Comparison of ENCODE assay signal across 1 cellular context in the genomic region with DNA sequence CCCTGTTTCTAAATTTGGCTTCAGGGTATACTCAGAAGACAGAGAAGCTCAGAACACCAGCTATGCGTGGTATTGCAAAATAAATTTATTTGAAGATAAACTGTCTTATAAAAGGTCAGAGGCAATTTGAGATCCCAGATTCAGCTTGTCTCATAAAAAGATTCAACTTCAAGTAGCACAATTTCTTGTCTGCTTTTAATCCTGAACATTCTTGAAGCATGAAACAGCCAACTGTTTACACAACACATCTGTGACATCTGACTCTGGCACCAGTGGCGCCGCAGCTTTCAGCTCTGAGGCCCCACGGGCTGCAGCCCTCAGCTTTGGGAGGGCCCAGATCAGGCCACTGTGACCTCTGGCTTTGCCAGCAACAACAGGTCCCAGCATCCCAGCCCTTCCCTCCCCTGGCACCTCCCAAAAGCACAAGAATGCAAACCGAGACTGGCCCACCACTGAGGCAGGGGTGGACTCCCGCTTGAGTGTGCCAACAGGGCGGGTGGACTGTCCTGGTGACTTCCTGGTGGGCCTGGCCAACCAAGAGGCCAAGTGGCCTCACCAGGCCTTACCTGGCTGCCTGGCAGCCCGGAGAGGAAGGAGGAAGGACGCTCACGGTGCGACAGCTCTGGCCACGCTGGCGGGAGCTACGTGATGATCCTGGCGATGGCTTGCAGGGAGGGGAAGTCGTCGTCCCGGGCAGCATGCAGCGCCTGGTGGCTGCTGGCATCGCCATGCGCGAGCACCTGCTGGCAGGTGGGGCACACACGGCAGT.
TF ChIP-seq lines count a peak whose summit lies in the region.

No MANE protein-coding gene starts in this region.

TF ChIP-seq in GM12878, 131 proteins besides CTCF, POLR2A, EP300 and RAD21:
- TF ChIP-seq YY1 (IDR thresholded peaks at IDR 0.05; ENCODE audit: low read depth, low read length) (no peak), SIX5 (IDR thresholded peaks at IDR 0.05; ENCODE audit: low read depth, low read length, severe bottlenecking) (no peak), TCF3 (IDR thresholded peaks at IDR 0.05; ENCODE audit: borderline replicate concordance, insufficient read depth, low read depth, low read length) (no peak), RAD51 (IDR thresholded peaks at IDR 0.05) (no peak), PAX8 (IDR thresholded peaks at IDR 0.05) (no peak), POLR2AphosphoS5 (IDR thresholded peaks at IDR 0.05; ENCODE audit: low read length) (no peak), GATAD2B (conservative IDR thresholded peaks at IDR 0.05; ENCODE audit: low read depth) (no peak), RBBP5 (conservative IDR thresholded peaks at IDR 0.05) (no peak)
